In the genomic region with DNA sequence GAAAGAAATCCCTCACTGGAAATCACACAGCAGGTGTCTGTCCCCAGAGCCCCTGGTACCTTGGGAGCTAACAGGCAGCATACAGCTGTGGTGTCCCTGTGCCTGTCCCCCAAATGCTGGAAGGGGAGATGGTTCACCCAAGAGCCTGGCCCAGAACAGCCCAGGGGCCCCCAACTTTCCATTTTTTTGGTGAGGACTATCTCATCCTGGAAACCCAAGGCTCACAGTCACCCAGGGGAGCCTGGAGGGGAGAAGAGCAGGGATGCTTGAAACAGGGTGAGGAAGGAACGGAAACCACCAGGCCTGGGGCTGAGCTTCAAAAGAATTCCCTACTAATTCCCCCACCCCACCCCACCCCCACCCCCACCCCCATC, we compare ENCODE assay signal across 1 cellular context.
TF ChIP-seq lines count a peak whose summit lies in the region.

No MANE protein-coding gene starts in this region.

TF ChIP-seq in H1, 55 proteins besides CTCF, POLR2A, EP300 and RAD21:
- TF ChIP-seq SP1 (IDR thresholded peaks at IDR 0.05; ENCODE audit: low read depth, low read length) (no peak), TBP (IDR thresholded peaks at IDR 0.05; ENCODE audit: low read depth, low read length) (no peak), POLR2AphosphoS5 (IDR thresholded peaks at IDR 0.05; ENCODE audit: low read depth, low read length) (no peak), KDM1A (IDR thresholded peaks at IDR 0.05; ENCODE audit: borderline replicate concordance, low read length) (no peak), CBX8 (IDR thresholded peaks at IDR 0.05; ENCODE audit: borderline replicate concordance, low read depth, low read length) (no peak), GABPA (IDR thresholded peaks at IDR 0.05; ENCODE audit: borderline replicate concordance, insufficient read depth, low read length) (no peak), BRCA1 (IDR thresholded peaks at IDR 0.05; ENCODE audit: low read depth, low read length) (no peak), CHD1 (IDR thresholded peaks at IDR 0.05; ENCODE audit: low read depth, low read length) (no peak), TAF7 (optimal IDR thresholded peaks at IDR 0.05; ENCODE audit: borderline replicate concordance, low read depth, low read length) (no peak), SIX5 (IDR thresholded peaks at IDR 0.05; ENCODE audit: low read depth, low read length) (no peak), SUZ12 (IDR thresholded peaks at IDR 0.05; ENCODE audit: low read length) (no peak), SAP30 (IDR thresholded peaks at IDR 0.05; ENCODE audit: insufficient read depth, insufficient replicate concordance, low read length) (no peak), RFX5 (IDR thresholded peaks at IDR 0.05; ENCODE audit: borderline replicate concordance, low read depth, low read length) (no peak), KDM5A (IDR thresholded peaks at IDR 0.05; ENCODE audit: low read length) (no peak), MAFK (IDR thresholded peaks at IDR 0.05; ENCODE audit: low read depth, low read length) (no peak)
